15 cellular contexts compared by ENCODE assay signal in the genomic region with DNA sequence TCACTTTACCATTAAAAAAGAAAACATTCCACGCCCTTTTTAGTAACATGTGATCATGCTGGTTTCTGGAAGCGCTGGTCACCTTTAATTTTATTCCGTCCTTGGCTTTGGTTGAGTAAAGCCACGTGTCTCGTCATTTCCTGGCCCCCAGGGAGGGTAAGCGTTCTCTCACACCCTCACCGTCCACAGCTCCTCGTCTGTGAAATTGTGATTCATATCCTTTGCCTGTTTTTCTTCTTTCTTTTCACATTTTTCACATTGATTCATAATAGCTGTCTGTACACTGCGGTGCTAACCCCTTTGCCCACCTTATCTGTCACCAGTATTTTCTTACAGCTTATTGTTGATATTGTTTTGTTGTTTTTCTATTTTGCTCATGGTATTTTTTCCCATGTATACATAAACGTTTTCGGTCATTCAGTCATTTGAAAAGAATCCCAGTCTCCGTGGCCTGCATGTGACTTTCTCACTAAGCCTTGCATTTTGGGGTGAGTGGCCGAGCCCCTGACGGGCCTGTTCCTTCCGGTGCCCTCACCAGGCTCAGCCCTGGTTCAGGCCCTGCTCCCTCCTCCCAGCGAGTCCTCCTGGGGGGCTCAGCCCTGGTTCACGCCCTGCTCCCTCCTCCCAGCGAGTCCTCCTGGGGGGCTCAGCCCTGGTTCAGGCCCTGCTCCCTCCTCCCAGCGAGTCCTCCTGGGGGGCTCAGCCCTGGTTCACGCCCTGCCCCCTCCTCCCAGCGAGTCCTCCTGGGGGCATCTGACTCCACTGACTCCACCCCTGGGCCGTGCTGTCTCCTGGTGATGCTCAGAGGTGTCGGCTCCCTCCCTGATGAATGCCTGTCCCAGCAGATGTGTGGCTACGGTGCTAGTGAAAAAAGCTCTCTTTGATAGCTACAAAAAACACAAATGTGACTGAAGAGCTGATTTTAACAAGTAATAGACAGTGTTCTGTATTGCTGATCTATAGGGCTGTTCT.
DNase-seq lines count a peak whose midpoint lies in the region; ATAC-seq and TF ChIP-seq lines count a peak whose summit lies in the region.
"Had no signal": no experiment of that assay in that cellular context is flagged by ENCODE, and none has a peak within 500 bp of the region (broad histone marks: within the 10 kb centered on the region; RNA-seq: fewer than 3 reads in every experiment).

No MANE protein-coding gene starts in this region.

- DNase-seq in NCI-H2171 treated with DMSO at 0.1 percent for 48 hours (lab: John Stamatoyannopoulos, UW) (peak; percentile 37), NCI-H2171 (lab: John Stamatoyannopoulos, UW) (no peak), fibroblast of the aortic adventitia (ENCODE audit: low read depth) (peak; percentile 27), renal cortical epithelial cell (ENCODE audit: low read depth) (peak; percentile 42), GF-D8 (lab: John Stamatoyannopoulos, UW) (no peak), adrenal gland (no peak)
- no peak for DNase-seq in activated T-helper 1 cell treated with anti-CD3 and anti-CD28 coated beads, Interleukin-12 subunit alpha, Interleukin-12 subunit beta, Interleukin-2, Interleukin-4 antibody, amounts not matched to agents 30 ng/mL and 10 ng/mL and 1 ng/mL, durations not matched to agents 14 hours and 24 hours and 36 hours (ENCODE audit: low spot score)
- DNase-seq: activated CD4-positive, CD25-positive, alpha-beta regulatory T cell; activated naive CD4-positive, alpha-beta T cell; CD8-positive, alpha-beta T cell; NCI-H146; T-helper 1 cell had no signal

- peaks cover 34% of the 10 kb centered on the region for H3K4me1 Mint-ChIP-seq in activated T-helper 1 cell treated with anti-CD3 and anti-CD28 coated beads, Interleukin-12 subunit alpha, Interleukin-12 subunit beta, Interleukin-2, Interleukin-4 antibody, amounts not matched to agents 30 ng/mL and 10 ng/mL and 1 ng/mL, durations not matched to agents 14 hours and 24 hours and 36 hours (ENCODE audit: low read depth)

- no peaks in the 10 kb centered on the region for H3K36me3 Mint-ChIP-seq in activated T-helper 1 cell treated with anti-CD3 and anti-CD28 coated beads, Interleukin-12 subunit alpha, Interleukin-12 subunit beta, Interleukin-2, Interleukin-4 antibody, amounts not matched to agents 30 ng/mL and 10 ng/mL and 1 ng/mL, durations not matched to agents 14 hours and 24 hours and 36 hours (ENCODE audit: low read depth)
- H3K36me3 Mint-ChIP-seq: CD8-positive, alpha-beta T cell had no signal

- H3K4me3 ChIP-seq in fibroblast of the aortic adventitia (ENCODE audit: low read depth, low read length) (no peak overlapping the region), gastroesophageal sphincter (no peak overlapping the region), adrenal gland (no peak overlapping the region)
- H3K4me3 ChIP-seq: cardiac muscle cell had no signal

- TF ChIP-seq POLR2A in gastroesophageal sphincter (IDR thresholded peaks at IDR 0.05) = no peak
- no peak for TF ChIP-seq POLR2A in adrenal gland (IDR thresholded peaks at IDR 0.05)

- no peak overlapping the region for H3K4me3 Mint-ChIP-seq in activated T-helper 1 cell treated with anti-CD3 and anti-CD28 coated beads, Interleukin-12 subunit alpha, Interleukin-12 subunit beta, Interleukin-2, Interleukin-4 antibody, amounts not matched to agents 30 ng/mL and 10 ng/mL and 1 ng/mL, durations not matched to agents 14 hours and 24 hours and 36 hours
- H3K4me3 Mint-ChIP-seq: CD8-positive, alpha-beta T cell had no signal

- intact Hi-C loops in activated T-helper 1 cell treated with anti-CD3 and anti-CD28 coated beads, Interleukin-12 subunit alpha, Interleukin-12 subunit beta, Interleukin-2, Interleukin-4 antibody, amounts not matched to agents 30 ng/mL and 10 ng/mL and 1 ng/mL, durations not matched to agents 14 hours and 24 hours and 36 hours (cut with micrococcal nuclease) = no loop called here
- intact Hi-C loops in adrenal gland (cut with DNase I) = no loop called here

- no peaks in the 10 kb centered on the region for H3K4me1 ChIP-seq in gastroesophageal sphincter
- H3K4me1 ChIP-seq in adrenal gland (replicated peaks in 1 of 2) = no peaks in the 10 kb centered on the region

- peak overlapping the region; percentile 61 for H3K27ac Mint-ChIP-seq in activated T-helper 1 cell treated with anti-CD3 and anti-CD28 coated beads, Interleukin-12 subunit alpha, Interleukin-12 subunit beta, Interleukin-2, Interleukin-4 antibody, amounts not matched to agents 30 ng/mL and 10 ng/mL and 1 ng/mL, durations not matched to agents 14 hours and 24 hours and 36 hours
- H3K27ac Mint-ChIP-seq: CD8-positive, alpha-beta T cell had no signal

- WGBS in gastroesophageal sphincter (ENCODE audit: low coverage in 1 of 2), 2 donors = 52 to 65% methylated on average over 10 to 15 of the region's 24 CpGs
- 61 to 74% (median 69%) methylated on average over 23 to 24 of the region's 24 CpGs for WGBS in adrenal gland, 4 donors

- H3K9me3 Mint-ChIP-seq in activated T-helper 1 cell treated with anti-CD3 and anti-CD28 coated beads, Interleukin-12 subunit alpha, Interleukin-12 subunit beta, Interleukin-2, Interleukin-4 antibody, amounts not matched to agents 30 ng/mL and 10 ng/mL and 1 ng/mL, durations not matched to agents 14 hours and 24 hours and 36 hours = no peaks in the 10 kb centered on the region
- H3K9me3 Mint-ChIP-seq: CD8-positive, alpha-beta T cell had no signal

- H3K9me3 ChIP-seq in gastroesophageal sphincter (no peaks in the 10 kb centered on the region), adrenal gland (replicated peaks in 1 of 3) (no peaks in the 10 kb centered on the region)

- TF ChIP-seq EP300 in gastroesophageal sphincter (IDR thresholded peaks at IDR 0.05) = no peak

- no peaks in the 10 kb centered on the region for H3K36me3 ChIP-seq in gastroesophageal sphincter
- no peaks in the 10 kb centered on the region for H3K36me3 ChIP-seq in adrenal gland (replicated peaks in 1 of 2)
- H3K36me3 ChIP-seq: cardiac muscle cell had no signal

- no peak for ATAC-seq in gastroesophageal sphincter
- ATAC-seq: CD8-positive, alpha-beta T cell had no signal

- TF ChIP-seq CTCF in fibroblast of the aortic adventitia (IDR thresholded peaks at IDR 0.05; ENCODE audit: insufficient read depth, low read length) = no peak
- no peak for TF ChIP-seq CTCF in gastroesophageal sphincter (IDR thresholded peaks at IDR 0.05)
- no peak for TF ChIP-seq CTCF in adrenal gland (IDR thresholded peaks at IDR 0.05)

- peaks cover 15% of the 10 kb centered on the region for H3K27me3 ChIP-seq in gastroesophageal sphincter
- no peaks in the 10 kb centered on the region for H3K27me3 ChIP-seq in adrenal gland
- H3K27me3 ChIP-seq: cardiac muscle cell had no signal

- H3K27ac ChIP-seq in gastroesophageal sphincter (no peak overlapping the region), adrenal gland (no peak overlapping the region)
- H3K27ac ChIP-seq: 22Rv1, cardiac muscle cell had no signal

- peaks cover 34% of the 10 kb centered on the region for H3K27me3 Mint-ChIP-seq in activated T-helper 1 cell treated with anti-CD3 and anti-CD28 coated beads, Interleukin-12 subunit alpha, Interleukin-12 subunit beta, Interleukin-2, Interleukin-4 antibody, amounts not matched to agents 30 ng/mL and 10 ng/mL and 1 ng/mL, durations not matched to agents 14 hours and 24 hours and 36 hours (ENCODE audit: insufficient read depth)

Comparison
In these comparisons a context has a peak if more than half of its experiments do, and no peak if none do; other contexts are left out.
1. DNase-seq: peak in NCI-H2171 treated with DMSO at 0.1 percent for 48 hours (single experiment), fibroblast of the aortic adventitia (single experiment) and renal cortical epithelial cell (single experiment); none in NCI-H2171 (single experiment), activated T-helper 1 cell treated with anti-CD3 and anti-CD28 coated beads, Interleukin-12 subunit alpha, Interleukin-12 subunit beta, Interleukin-2, Interleukin-4 antibody, amounts not matched to agents 30 ng/mL and 10 ng/mL and 1 ng/mL, durations not matched to agents 14 hours and 24 hours and 36 hours (single experiment), GF-D8 (single experiment) and adrenal gland (0 of 7).